In genomic region chr12:54358945-54359761, GRCh38 we compare ENCODE assay signal across 7 cellular contexts. TPM values are rescaled to one million over a fixed set of nuclear protein-coding genes. Genes with fewer than 3 reads are reported as not detected.
DNase-seq lines count a peak whose midpoint lies in the region; ATAC-seq and TF ChIP-seq lines count a peak whose summit lies in the region.

No MANE protein-coding gene starts in this region.

- intact Hi-C loops in sciatic nerve (cut with DNase I): no loop called here

- peak; percentile 99 for ATAC-seq in GM18511 (IDR thresholded peaks at IDR 0.05; ENCODE audit: unreplicated experiment)
- peak; percentile 96 for ATAC-seq in HG03025 (IDR thresholded peaks at IDR 0.05; ENCODE audit: low FRiP score, unreplicated experiment)
- ATAC-seq in sciatic nerve: peak; percentile 96

- peak; percentile 96 for DNase-seq in NCI-H2029 treated with DMSO at 0.1 percent for 48 hours (lab: John Stamatoyannopoulos, UW)
- DNase-seq in T1000 (lab: John Stamatoyannopoulos, UW): peak; percentile 100
- peak; percentile 100 for DNase-seq in astrocyte of the spinal cord (ENCODE audit: low read depth, low spot score)
- DNase-seq in iPS DF 19.7 (ENCODE audit: low read depth, low spot score): peak; percentile 99
- peak; percentile 97 for DNase-seq in sciatic nerve (ENCODE audit: low spot score)

- in situ Hi-C loops in astrocyte of the spinal cord (cut with HindIII; ENCODE audit: low sequenced_read_pairs): loop anchor here (25.0 kb wide), 1 partner anchor 147 kb away; no protein-coding TSS in a partner anchor

- no peak for TF ChIP-seq CTCF in astrocyte of the spinal cord (IDR thresholded peaks at IDR 0.05; ENCODE audit: low read depth, low read length)

- peak overlapping the region; percentile 49 for H3K4me3 ChIP-seq in astrocyte of the spinal cord (ENCODE audit: low read depth, low read length)

RNA-seq across cellular contexts. Expression of gene GPR84, which starts 5.1 kb away (rescaled TPM):
- 0.53 TPM for total RNA-seq in sciatic nerve

RNA-seq across cellular contexts. Expression of gene ZNF385A, which starts 25.4 kb away (rescaled TPM):
- 12.0 TPM for total RNA-seq in sciatic nerve

RNA-seq across cellular contexts. Expression of gene COPZ1, which starts 34.2 kb away (rescaled TPM):
- total RNA-seq in sciatic nerve: 72.5 TPM

RNA-seq across cellular contexts. Expression of gene NFE2, which starts 58.3 kb away (rescaled TPM):
- 7.7 TPM for total RNA-seq in sciatic nerve

RNA-seq across cellular contexts. Expression of gene ITGA5, which starts 59.9 kb away (rescaled TPM):
- total RNA-seq in sciatic nerve: 82.3 TPM

Comparison
In these comparisons a context has a peak if more than half of its experiments do, and no peak if none do; other contexts are left out.
1. Peak in every context shown above with its lines: DNase-seq, ATAC-seq and H3K4me3 ChIP-seq.